ENCODE assay signal across 8 cellular contexts in the genomic region with DNA sequence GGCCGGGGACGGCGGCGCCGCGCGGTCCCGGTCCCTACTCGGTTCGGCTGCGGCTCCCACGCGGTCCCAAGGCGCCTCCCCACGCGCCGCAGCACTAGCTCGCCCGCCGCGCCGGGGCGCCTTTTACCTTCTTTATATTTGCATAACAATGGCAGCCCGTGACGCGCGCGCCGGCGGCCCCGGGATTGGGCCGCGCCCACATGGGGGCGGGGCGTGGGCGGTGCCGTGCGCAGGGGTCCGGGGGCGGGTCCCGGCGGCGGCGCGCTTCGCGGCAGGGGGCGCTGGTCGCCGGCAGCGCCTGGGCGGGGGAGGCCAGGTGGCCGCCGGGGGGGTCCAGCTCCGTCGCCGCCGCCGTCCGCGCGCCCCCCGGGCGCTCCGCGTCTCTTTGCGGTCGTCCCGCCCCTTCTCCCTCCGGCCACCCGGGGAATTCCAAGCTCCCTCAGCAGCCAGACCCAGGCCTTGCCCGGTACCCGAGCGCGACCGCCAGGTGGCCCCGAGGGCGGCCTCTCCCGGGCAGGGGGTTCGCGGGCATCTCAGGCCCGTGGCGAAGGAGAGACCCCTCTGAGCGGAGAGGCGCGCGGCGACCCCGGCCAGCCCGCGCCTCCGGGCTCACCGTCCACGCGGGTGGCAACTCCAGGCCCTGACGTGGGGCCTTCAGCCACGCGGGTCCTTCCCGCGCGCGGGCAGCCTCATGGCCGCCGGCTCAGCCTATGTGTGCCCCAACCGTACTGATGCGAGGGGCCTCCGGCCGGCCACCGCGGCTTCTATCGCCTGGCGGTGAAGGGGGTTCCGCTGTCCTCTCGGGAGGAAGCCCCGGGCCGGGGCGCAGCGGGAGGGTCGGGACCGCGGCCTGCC. TPM values are rescaled to one million over a fixed set of nuclear protein-coding genes. Genes with fewer than 3 reads are reported as not detected.
DNase-seq lines count a peak whose midpoint lies in the region; ATAC-seq and TF ChIP-seq lines count a peak whose summit lies in the region.

A gene with protein sequence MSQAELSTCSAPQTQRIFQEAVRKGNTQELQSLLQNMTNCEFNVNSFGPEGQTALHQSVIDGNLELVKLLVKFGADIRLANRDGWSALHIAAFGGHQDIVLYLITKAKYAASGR (minus strand): TSS at position 96 of the 855 bp plus-strand sequence. CDS start 343 bp downstream, outside the sequence.

- peak within 1 kb of the TSS; percentile 66 for H3K4me3 ChIP-seq in epithelial cell of esophagus (ENCODE audit: low read length)
- H3K4me3 ChIP-seq in mucosa of descending colon, result peak within 1 kb of the TSS; percentile 63

- peak; percentile 32 for TF ChIP-seq CTCF in epithelial cell of esophagus (IDR thresholded peaks at IDR 0.05; ENCODE audit: insufficient read depth, low read depth, low read length, missing control alignments)
- peak; percentile 40 for TF ChIP-seq CTCF in mucosa of descending colon (IDR thresholded peaks at IDR 0.05)

- ATAC-seq in GM19395 (IDR thresholded peaks at IDR 0.05; ENCODE audit: unreplicated experiment) (peak; percentile 71), HG03521 (IDR thresholded peaks at IDR 0.05; ENCODE audit: unreplicated experiment) (peak; percentile 70), mucosa of descending colon (peak; percentile 54)

- DNase-seq in CD1c-positive myeloid dendritic cell (ENCODE audit: extremely low spot score), result peak; percentile 94
- peak; percentile 87 for DNase-seq in NOMO-1 treated with dmso at 0.1 percent for 144 hours (lab: John Stamatoyannopoulos, UW; ENCODE audit: unreplicated experiment)
- DNase-seq in activated CD8-positive, alpha-beta memory T cell treated with anti-CD3 and anti-CD28 coated beads, Interleukin-2, amount 50 U/mL, for 24 hours (ENCODE audit: extremely low read depth), result peak; percentile 69
- DNase-seq in epithelial cell of esophagus (ENCODE audit: low read depth), result peak; percentile 89
- peak; percentile 94 to 98 (median 97) for DNase-seq in mucosa of descending colon
- peak; percentile 75 to 84 for DNase-seq in stimulated activated CD8-positive, alpha-beta memory T cell treated with anti-CD3 and anti-CD28 coated beads, Interleukin-4, amount 100 ng/mL, for 1 hour (ENCODE audit: low read depth in 2 of 2, low spot score in 1 of 2)

- no peaks in the 10 kb centered on the region for H3K36me3 ChIP-seq in mucosa of descending colon (ENCODE audit: low read depth)

- H3K4me1 ChIP-seq in mucosa of descending colon (ENCODE audit: low read depth), result peaks cover 60% of the 10 kb centered on the region

- intact Hi-C loops in mucosa of descending colon (cut with DNase I, micrococcal nuclease), result no loop called here

- H3K9me3 ChIP-seq in mucosa of descending colon, result no peaks in the 10 kb centered on the region

RNA-seq across cellular contexts. Expression of the gene that starts here (rescaled TPM):
- total RNA-seq in mucosa of descending colon, result 100 to 1,000 TPM in 2 of 3 donors, 10 to 100 TPM in 1; 61.4 to 171 (median 146) TPM

Comparison
In these comparisons a context has a peak if more than half of its experiments do, and no peak if none do; other contexts are left out.
1. Peak in every context shown above with its lines: DNase-seq, ATAC-seq and H3K4me3 ChIP-seq.